4 cellular contexts compared by ENCODE assay signal in genomic region chr4:97479388-97479787, GRCh38.
TF ChIP-seq lines count a peak whose summit lies in the region.

No MANE protein-coding gene starts in this region.

TF ChIP-seq in SK-N-SH treated with all-trans-retinoic acid at 6 μM for 48 hours, 23 proteins besides CTCF, POLR2A, EP300 and RAD21 (continued from another document):
- TF ChIP-seq TOX (CRISPR knock-in tag; IDR thresholded peaks at IDR 0.05; ENCODE audit: borderline replicate concordance): no peak
- TF ChIP-seq TSHZ2 (CRISPR knock-in tag; IDR thresholded peaks at IDR 0.05): no peak
TF ChIP-seq in SK-N-SH treated with all-trans-retinoic acid at 6 μM for 48 hours: peak in this region for 1.

TF ChIP-seq in SK-N-SH, 30 proteins besides CTCF, POLR2A, EP300 and RAD21:
- no peak for TF ChIP-seq MEF2A (IDR thresholded peaks at IDR 0.05; ENCODE audit: borderline replicate concordance, low read depth)
- TF ChIP-seq RXRA (IDR thresholded peaks at IDR 0.05; ENCODE audit: borderline replicate concordance, low read depth): no peak
- TF ChIP-seq MXI1 (IDR thresholded peaks at IDR 0.05; ENCODE audit: low read depth, low read length): no peak
- no peak for TF ChIP-seq CHD2 (IDR thresholded peaks at IDR 0.05; ENCODE audit: low read length, partially characterized antibody)
- no peak for TF ChIP-seq USF2 (IDR thresholded peaks at IDR 0.05; ENCODE audit: borderline replicate concordance, low read depth, low read length)
- TF ChIP-seq NFIC (IDR thresholded peaks at IDR 0.05; ENCODE audit: borderline replicate concordance): no peak
- TF ChIP-seq ZBTB33 (IDR thresholded peaks at IDR 0.05; ENCODE audit: borderline replicate concordance, low read depth): no peak
- no peak for TF ChIP-seq JUND (IDR thresholded peaks at IDR 0.05)
- TF ChIP-seq NRF1 (IDR thresholded peaks at IDR 0.05; ENCODE audit: low read depth, low read length): no peak
- TF ChIP-seq RFX5 (IDR thresholded peaks at IDR 0.05; ENCODE audit: low read length): no peak
- TF ChIP-seq SIN3A (IDR thresholded peaks at IDR 0.05; ENCODE audit: borderline replicate concordance, low read depth, low read length): no peak
- no peak for TF ChIP-seq MAX (IDR thresholded peaks at IDR 0.05; ENCODE audit: low read depth)

TF ChIP-seq in HepG2, 621 proteins besides CTCF, POLR2A, EP300 and RAD21 (continued from another document):
- TF ChIP-seq TIGD3 (CRISPR knock-in tag; IDR thresholded peaks at IDR 0.05; ENCODE audit: borderline replicate concordance) (no peak), CEBPB (IDR thresholded peaks at IDR 0.05; ENCODE audit: borderline replicate concordance, low read depth, low read length) (0 out of 2 replicates have a peak, but pooled peaks have one; percentile 16), FIP1L1 (IDR thresholded peaks at IDR 0.05; ENCODE audit: borderline replicate concordance, insufficient read depth, low read depth, low read length) (no peak)

TF ChIP-seq in HCT116, 20 proteins besides CTCF, POLR2A, EP300 and RAD21:
- TF ChIP-seq YY1 (IDR thresholded peaks at IDR 0.05; ENCODE audit: extremely low read depth, insufficient replicate concordance, low read depth, low read length): no peak
- TF ChIP-seq JUND (IDR thresholded peaks at IDR 0.05): no peak
- TF ChIP-seq POLR2AphosphoS5 (IDR thresholded peaks at IDR 0.05; ENCODE audit: low read depth, low read length): no peak
- TF ChIP-seq EZH2phosphoT487 (IDR thresholded peaks at IDR 0.05; ENCODE audit: borderline replicate concordance): no peak
- TF ChIP-seq ATF3 (IDR thresholded peaks at IDR 0.05): no peak
- TF ChIP-seq SRF (IDR thresholded peaks at IDR 0.05; ENCODE audit: low read depth): no peak
- TF ChIP-seq EZH2 (IDR thresholded peaks at IDR 0.05): no peak
- TF ChIP-seq MAX (IDR thresholded peaks at IDR 0.05): no peak
- no peak for TF ChIP-seq CBX3 (IDR thresholded peaks at IDR 0.05; ENCODE audit: low read depth)
- no peak for TF ChIP-seq REST (IDR thresholded peaks at IDR 0.05; ENCODE audit: low read depth)
- TF ChIP-seq EGR1 (IDR thresholded peaks at IDR 0.05; ENCODE audit: low read depth): no peak
- no peak for TF ChIP-seq TCF7L2 (IDR thresholded peaks at IDR 0.05; ENCODE audit: borderline replicate concordance, extremely low read depth, insufficient read depth, insufficient read length)
